ENCODE assay signal across 11 cellular contexts in the genomic region with DNA sequence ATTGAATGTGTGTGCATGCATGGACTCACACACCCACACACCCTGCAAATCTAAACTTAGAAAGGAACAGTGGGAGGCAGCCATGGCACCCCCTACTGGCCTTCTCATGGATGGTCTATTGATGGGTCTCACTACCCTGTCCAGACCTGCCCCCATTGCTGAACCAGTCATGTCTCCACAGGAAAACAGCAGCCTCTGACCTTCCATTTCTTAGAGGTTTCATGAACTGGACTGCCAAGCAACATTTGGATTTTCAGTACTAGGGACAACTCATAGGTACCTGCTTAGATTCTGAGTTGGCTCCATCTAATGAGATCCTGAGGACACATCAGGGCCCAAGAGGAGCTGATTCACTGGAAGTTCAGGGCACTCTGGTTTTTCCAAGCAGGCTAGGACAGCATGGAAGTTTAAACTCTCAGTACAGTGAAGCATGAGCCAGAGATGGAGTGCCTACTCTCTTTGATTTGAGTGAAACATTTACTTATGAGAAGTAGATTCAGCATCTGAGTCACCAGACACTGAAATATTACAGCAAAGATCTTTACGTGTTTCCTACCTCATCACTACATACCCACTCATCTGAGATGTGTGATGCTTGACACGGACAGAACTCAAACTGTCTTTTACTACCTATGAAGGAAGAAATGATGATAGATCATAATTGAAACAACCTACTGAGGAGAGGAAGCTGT.
DNase-seq lines count a peak whose midpoint lies in the region; ATAC-seq, FAIRE-seq and TF ChIP-seq lines count a peak whose summit lies in the region.
"Had no signal": no experiment of that assay in that cellular context is flagged by ENCODE, and none has a peak within 500 bp of the region (broad histone marks: within the 10 kb centered on the region; RNA-seq: fewer than 3 reads in every experiment).

No MANE protein-coding gene starts in this region.

- no peaks in the 10 kb centered on the region; the same call in 1 of the 2 replicates for H3K36me3 ChIP-seq in DND-41 (ENCODE audit: insufficient read depth, low read length)

- no peak for TF ChIP-seq POLR2A in A549 (IDR thresholded peaks at IDR 0.05; ENCODE audit: low read length)

- H3K27ac ChIP-seq in A549 (peak overlapping the region; percentile 90 to 98), DND-41 (ENCODE audit: low read length) (no peak overlapping the region)
- H3K27ac ChIP-seq: KMS-11 had no signal

- H3K27me3 Mint-ChIP-seq in activated T-helper 1 cell treated with anti-CD3 and anti-CD28 coated beads, Interleukin-12 subunit alpha, Interleukin-12 subunit beta, Interleukin-2, Interleukin-4 antibody, amounts not matched to agents 30 ng/mL and 10 ng/mL and 1 ng/mL, durations not matched to agents 14 hours and 24 hours and 36 hours (ENCODE audit: insufficient read depth) = no peaks in the 10 kb centered on the region

- intact Hi-C loops in activated T-helper 1 cell treated with anti-CD3 and anti-CD28 coated beads, Interleukin-12 subunit alpha, Interleukin-12 subunit beta, Interleukin-2, Interleukin-4 antibody, amounts not matched to agents 30 ng/mL and 10 ng/mL and 1 ng/mL, durations not matched to agents 14 hours and 24 hours and 36 hours (cut with micrococcal nuclease) = loop anchor here (1.0 kb wide), 1 partner anchor 10 kb away; no protein-coding TSS in a partner anchor

- no peak overlapping the region for H3K4me3 Mint-ChIP-seq in activated T-helper 1 cell treated with anti-CD3 and anti-CD28 coated beads, Interleukin-12 subunit alpha, Interleukin-12 subunit beta, Interleukin-2, Interleukin-4 antibody, amounts not matched to agents 30 ng/mL and 10 ng/mL and 1 ng/mL, durations not matched to agents 14 hours and 24 hours and 36 hours

- CTCF ChIA-PET in A549 (lab: Yijun Ruan, JAX) = interaction anchor here (0.6 to 3.5 kb wide), 5 partner anchors 9 to 485 kb away, joined by 3 to 15 read pairs (median 5); no protein-coding TSS in a partner anchor

- H3K4me3 ChIP-seq in A549 = peak overlapping the region; percentile 20; the same call in 1 of the 3 replicates
- H3K4me3 ChIP-seq in DND-41 (ENCODE audit: low read depth in 1 of 2, low read length in 2 of 2) = no peak overlapping the region

- TF ChIP-seq CTCF in A549 (IDR thresholded peaks at IDR 0.05) (peak; percentile 42), DND-41 (IDR thresholded peaks at IDR 0.05; ENCODE audit: borderline replicate concordance, extremely low read depth, low read length, poor library complexity, severe bottlenecking) (peak; percentile 15)

- POLR2A ChIA-PET in A549 (lab: Yijun Ruan, JAX) = interaction anchor here (3.1 kb wide), 1 partner anchor 458 kb away, joined by 15 read pairs; the partner anchor contains the start of gene BTG1

- peak; percentile 18 for FAIRE-seq in A549 (lab: Jason Lieb, UNC)

- no peaks in the 10 kb centered on the region for H3K79me2 ChIP-seq in DND-41 (ENCODE audit: insufficient read depth, low read length)

- 0 out of 2 replicates have a peak overlapping the region, but pooled peaks have one; percentile 35 for H2AFZ ChIP-seq in DND-41 (ENCODE audit: low read depth, low read length)

- H3K4me1 Mint-ChIP-seq in activated T-helper 1 cell treated with anti-CD3 and anti-CD28 coated beads, Interleukin-12 subunit alpha, Interleukin-12 subunit beta, Interleukin-2, Interleukin-4 antibody, amounts not matched to agents 30 ng/mL and 10 ng/mL and 1 ng/mL, durations not matched to agents 14 hours and 24 hours and 36 hours (ENCODE audit: low read depth) = peaks cover 36% of the 10 kb centered on the region

- H3K9me3 ChIP-seq in A549 = peaks cover 50% of the 10 kb centered on the region
- H3K9me3 ChIP-seq in DND-41 (ENCODE audit: insufficient read depth, low read length, severe bottlenecking) = peaks cover 28% of the 10 kb centered on the region

- H3K36me3 Mint-ChIP-seq in activated T-helper 1 cell treated with anti-CD3 and anti-CD28 coated beads, Interleukin-12 subunit alpha, Interleukin-12 subunit beta, Interleukin-2, Interleukin-4 antibody, amounts not matched to agents 30 ng/mL and 10 ng/mL and 1 ng/mL, durations not matched to agents 14 hours and 24 hours and 36 hours (ENCODE audit: low read depth) = peaks cover 20% of the 10 kb centered on the region

- ATAC-seq in A549 = peak; percentile 82 to 84
- no peak for ATAC-seq in DND-41 (ENCODE audit: insufficient read depth, low read depth)
- ATAC-seq in HG02610 (IDR thresholded peaks at IDR 0.05; ENCODE audit: unreplicated experiment) = no peak
- no peak for ATAC-seq in HG02840 (IDR thresholded peaks at IDR 0.05; ENCODE audit: low FRiP score, unreplicated experiment)

- peaks cover 39% of the 10 kb centered on the region for H3K9me3 Mint-ChIP-seq in activated T-helper 1 cell treated with anti-CD3 and anti-CD28 coated beads, Interleukin-12 subunit alpha, Interleukin-12 subunit beta, Interleukin-2, Interleukin-4 antibody, amounts not matched to agents 30 ng/mL and 10 ng/mL and 1 ng/mL, durations not matched to agents 14 hours and 24 hours and 36 hours

- H3K4me2 ChIP-seq in A549 (peak overlapping the region; percentile 73), DND-41 (ENCODE audit: insufficient read depth, low read length) (no peak overlapping the region)
- H3K4me2 ChIP-seq: KMS-11 had no signal

- no peaks in the 10 kb centered on the region for H4K20me1 ChIP-seq in DND-41 (ENCODE audit: insufficient read depth, low read length)

- 4% methylated on average over 2 of the region's 2 CpGs for WGBS in A549 (ENCODE audit: missing lambda C conversion rate)

- H3K9ac ChIP-seq in DND-41 (ENCODE audit: low read depth, low read length) = no peak overlapping the region
- H3K9ac ChIP-seq: KMS-11 had no signal

- DNase-seq in A549 (ENCODE audit: low read depth in 1 of 2, low spot score in 1 of 2) (peak in 1 of 2 experiments; percentile 89), DND-41 (no peak), iris pigment epithelial cell (ENCODE audit: low read depth) (peak; percentile 40), COLO668 (lab: John Stamatoyannopoulos, UW; ENCODE audit: unreplicated experiment) (no peak), NOMO-1 treated with DMSO at 0.1 percent for 48 hours (lab: John Stamatoyannopoulos, UW; ENCODE audit: unreplicated experiment) (no peak)
- no peak for DNase-seq in activated T-helper 1 cell treated with anti-CD3 and anti-CD28 coated beads, Interleukin-12 subunit alpha, Interleukin-12 subunit beta, Interleukin-2, Interleukin-4 antibody, amounts not matched to agents 30 ng/mL and 10 ng/mL and 1 ng/mL, durations not matched to agents 14 hours and 24 hours and 36 hours (ENCODE audit: low spot score)
- DNase-seq: DMS 273 treated with DMSO at 0.1 percent for 48 hours, substantia nigra had no signal

- H3K4me1 ChIP-seq in A549 (peaks cover 42% of the 10 kb centered on the region), DND-41 (ENCODE audit: insufficient read depth, low read length) (no peaks in the 10 kb centered on the region; the same call in 1 of the 2 replicates)

- no peaks in the 10 kb centered on the region for H3K27me3 ChIP-seq in DND-41 (ENCODE audit: insufficient read depth, low read length, poor library complexity)

- peak overlapping the region; percentile 86 for H3K27ac Mint-ChIP-seq in activated T-helper 1 cell treated with anti-CD3 and anti-CD28 coated beads, Interleukin-12 subunit alpha, Interleukin-12 subunit beta, Interleukin-2, Interleukin-4 antibody, amounts not matched to agents 30 ng/mL and 10 ng/mL and 1 ng/mL, durations not matched to agents 14 hours and 24 hours and 36 hours

- TF ChIP-seq RAD21 in A549 (conservative IDR thresholded peaks at IDR 0.05 in 1 of 2, IDR thresholded peaks at IDR 0.05 in 1 of 2) = peak in 1 of 2 experiments; percentile 12; a peak in 3 of 5 replicates

- peak; percentile 77 to 79; a peak in 3 of 5 replicates for TF ChIP-seq EP300 in A549 (IDR thresholded peaks at IDR 0.05)

TF ChIP-seq in A549, 52 proteins besides CTCF, POLR2A, EP300 and RAD21 (continues in another document):
- TF ChIP-seq POLR2AphosphoS2 (conservative IDR thresholded peaks at IDR 0.05; ENCODE audit: low read length) (no peak), CEBPB (IDR thresholded peaks at IDR 0.05) (peak in 1 of 2 experiments; percentile 42; a peak in 1 of 4 replicates), ZSCAN20 (CRISPR knock-in tag; IDR thresholded peaks at IDR 0.05) (no peak), FOSB (CRISPR knock-in tag; IDR thresholded peaks at IDR 0.05) (peak; percentile 77; the same call in 1 of the 2 replicates), MAFK (IDR thresholded peaks at IDR 0.05; ENCODE audit: partially characterized antibody) (peak; percentile 62), RNF2 (IDR thresholded peaks at IDR 0.05; ENCODE audit: borderline replicate concordance, low read depth) (no peak), SREBF2 (IDR thresholded peaks at IDR 0.05) (no peak), ZFP36 (IDR thresholded peaks at IDR 0.05; ENCODE audit: borderline replicate concordance, partially characterized antibody) (no peak), HOXA7 (CRISPR knock-in tag; IDR thresholded peaks at IDR 0.05) (0 out of 2 replicates have a peak, but pooled peaks have one; percentile 39), NFE2L2 (conservative IDR thresholded peaks at IDR 0.05; ENCODE audit: low read length) (no peak)
- TF ChIP-seq, protein P1, sequence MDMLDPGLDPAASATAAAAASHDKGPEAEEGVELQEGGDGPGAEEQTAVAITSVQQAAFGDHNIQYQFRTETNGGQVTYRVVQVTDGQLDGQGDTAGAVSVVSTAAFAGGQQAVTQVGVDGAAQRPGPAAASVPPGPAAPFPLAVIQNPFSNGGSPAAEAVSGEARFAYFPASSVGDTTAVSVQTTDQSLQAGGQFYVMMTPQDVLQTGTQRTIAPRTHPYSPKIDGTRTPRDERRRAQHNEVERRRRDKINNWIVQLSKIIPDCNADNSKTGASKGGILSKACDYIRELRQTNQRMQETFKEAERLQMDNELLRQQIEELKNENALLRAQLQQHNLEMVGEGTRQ (IDR thresholded peaks at IDR 0.05) = no peak
- TF ChIP-seq, protein P2, sequence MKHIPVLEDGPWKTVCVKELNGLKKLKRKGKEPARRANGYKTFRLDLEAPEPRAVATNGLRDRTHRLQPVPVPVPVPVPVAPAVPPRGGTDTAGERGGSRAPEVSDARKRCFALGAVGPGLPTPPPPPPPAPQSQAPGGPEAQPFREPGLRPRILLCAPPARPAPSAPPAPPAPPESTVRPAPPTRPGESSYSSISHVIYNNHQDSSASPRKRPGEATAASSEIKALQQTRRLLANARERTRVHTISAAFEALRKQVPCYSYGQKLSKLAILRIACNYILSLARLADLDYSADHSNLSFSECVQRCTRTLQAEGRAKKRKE (CRISPR knock-in tag; IDR thresholded peaks at IDR 0.05; ENCODE audit: low read depth) = peak; percentile 61; the same call in 1 of the 2 replicates

Comparison
In these comparisons a context has a peak if more than half of its experiments do, and no peak if none do; other contexts are left out.
1. ATAC-seq: peak in A549 (2 of 2); none in DND-41 (single experiment), HG02610 (single experiment) and HG02840 (single experiment).